In the genomic region with DNA sequence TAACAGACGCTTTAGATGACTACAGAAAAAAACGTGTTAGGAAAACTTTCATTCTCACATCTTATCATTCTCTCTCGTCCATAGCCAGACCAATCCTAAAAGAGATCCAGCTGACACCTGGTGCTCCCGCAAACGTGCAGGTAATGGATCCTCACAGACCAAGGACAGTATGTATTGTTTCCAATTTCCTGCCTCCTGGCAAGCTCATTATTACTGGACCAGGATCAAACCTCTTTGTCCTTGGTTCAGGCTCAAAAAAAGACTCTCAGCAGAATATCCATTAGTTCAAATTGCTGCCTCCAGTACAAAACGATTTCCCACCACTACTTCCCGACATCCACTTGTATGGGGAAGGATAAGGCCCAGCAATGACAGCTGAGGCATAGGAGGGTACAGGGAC, we compare ENCODE assay signal across 10 cellular contexts.
DNase-seq lines count a peak whose midpoint lies in the region; ATAC-seq and TF ChIP-seq lines count a peak whose summit lies in the region.
"Had no signal": no experiment of that assay in that cellular context is flagged by ENCODE, and none has a peak within 500 bp of the region (broad histone marks: within the 10 kb centered on the region; RNA-seq: fewer than 3 reads in every experiment).

No MANE protein-coding gene starts in this region.

- H3K79me2 ChIP-seq in DND-41 (ENCODE audit: insufficient read depth, low read length) (peaks cover 88% of the 10 kb centered on the region), neural progenitor cell (ENCODE audit: low read depth) (peaks cover 98% of the 10 kb centered on the region)

- H3K4me3 ChIP-seq in DND-41 (ENCODE audit: low read depth in 1 of 2, low read length in 2 of 2) (no peak overlapping the region), neural progenitor cell (no peak overlapping the region)

- ATAC-seq in DND-41 (ENCODE audit: insufficient read depth, low read depth) (no peak), GM21717 (IDR thresholded peaks at IDR 0.05; ENCODE audit: unreplicated experiment) (no peak), HG03097 (IDR thresholded peaks at IDR 0.05; ENCODE audit: low FRiP score, unreplicated experiment) (no peak)

- H2AFZ ChIP-seq in DND-41 (ENCODE audit: low read depth, low read length) (no peak overlapping the region), neural progenitor cell (replicated peaks) (no peak overlapping the region)

- peaks cover 11% of the 10 kb centered on the region for H3K36me3 ChIP-seq in DND-41 (ENCODE audit: insufficient read depth, low read length)
- no peaks in the 10 kb centered on the region for H3K36me3 ChIP-seq in neural progenitor cell

- DNase-seq in DND-41, result no peak
- DNase-seq in NCI-H2107 (lab: John Stamatoyannopoulos, UW), result peak; percentile 16
- DNase-seq in neural progenitor cell (ENCODE audit: low spot score), result peak; percentile 77
- no peak for DNase-seq in AG08395 (ENCODE audit: low spot score)
- DNase-seq in GM10266 (ENCODE audit: extremely low spot score), result no peak
- DNase-seq: NCI-H1694 treated with DMSO at 0.1 percent for 48 hours; stimulated activated CD4-positive, alpha-beta T cell treated with anti-CD3 and anti-CD28 coated beads, Interleukin-12 subunit alpha, Interleukin-12 subunit beta, amount 100 ng/mL, for 4 hours had no signal

- H3K36me3 Mint-ChIP-seq in neural progenitor cell, result peaks cover 10% of the 10 kb centered on the region

- H3K9ac ChIP-seq in DND-41 (ENCODE audit: low read depth, low read length) (0 out of 2 replicates have a peak overlapping the region, but pooled peaks have one; percentile 37), neural progenitor cell (no peak overlapping the region)

- TF ChIP-seq CTCF in DND-41 (IDR thresholded peaks at IDR 0.05; ENCODE audit: borderline replicate concordance, extremely low read depth, low read length, poor library complexity, severe bottlenecking), result no peak
- no peak for TF ChIP-seq CTCF in neural progenitor cell (IDR thresholded peaks at IDR 0.05)
- no peak for TF ChIP-seq CTCF in GM10266 (IDR thresholded peaks at IDR 0.05; ENCODE audit: control insufficient read depth, insufficient read depth, low read depth, missing control alignments)

- H3K4me1 ChIP-seq in DND-41 (ENCODE audit: insufficient read depth, low read length) (peaks cover 88% of the 10 kb centered on the region), neural progenitor cell (peaks cover 66% of the 10 kb centered on the region)

- no peaks in the 10 kb centered on the region for H3K27me3 ChIP-seq in DND-41 (ENCODE audit: insufficient read depth, low read length, poor library complexity)
- no peaks in the 10 kb centered on the region for H3K27me3 ChIP-seq in neural progenitor cell

- peak overlapping the region; percentile 86 for H3K27ac ChIP-seq in DND-41 (ENCODE audit: low read length)
- peak overlapping the region; percentile 89 for H3K27ac ChIP-seq in cingulate gyrus (ENCODE audit: low read depth, low read length)
- H3K27ac ChIP-seq in neural progenitor cell, result peak overlapping the region; percentile 60

- H4K20me1 ChIP-seq in DND-41 (ENCODE audit: insufficient read depth, low read length) (no peaks in the 10 kb centered on the region), neural progenitor cell (ENCODE audit: low read depth) (peaks cover 94% of the 10 kb centered on the region)

- peaks cover 57% of the 10 kb centered on the region for H3F3A ChIP-seq in neural progenitor cell (ENCODE audit: low read depth)

- peaks cover 54% of the 10 kb centered on the region for H3K4me1 Mint-ChIP-seq in neural progenitor cell

- peak overlapping the region; percentile 58 for H3K4me3 Mint-ChIP-seq in neural progenitor cell

- peak overlapping the region; percentile 85 for H3K27ac Mint-ChIP-seq in neural progenitor cell

- H3K27me3 Mint-ChIP-seq in neural progenitor cell (ENCODE audit: insufficient read depth, low read depth), result peaks cover 5% of the 10 kb centered on the region

- H3K9me3 Mint-ChIP-seq in neural progenitor cell, result no peaks in the 10 kb centered on the region

- no peaks in the 10 kb centered on the region for H3K9me3 ChIP-seq in DND-41 (ENCODE audit: insufficient read depth, low read length, severe bottlenecking)
- H3K9me3 ChIP-seq in neural progenitor cell (ENCODE audit: low read depth), result no peaks in the 10 kb centered on the region

- H3K4me2 ChIP-seq in DND-41 (ENCODE audit: insufficient read depth, low read length) (peak overlapping the region; percentile 32; the same call in 1 of the 2 replicates), neural progenitor cell (peak overlapping the region; percentile 70)

Comparison
In these comparisons a context has a peak if more than half of its experiments do, and no peak if none do; other contexts are left out.
1. DNase-seq: peak in NCI-H2107 (single experiment) and neural progenitor cell (single experiment); none in DND-41 (single experiment), AG08395 (single experiment) and GM10266 (single experiment).
2. Peak in every context shown above with its lines, with median percentiles within 50 percentile points of each other: H3K27ac ChIP-seq.